Comparison of ENCODE assay signal across 15 cellular contexts in the genomic region with DNA sequence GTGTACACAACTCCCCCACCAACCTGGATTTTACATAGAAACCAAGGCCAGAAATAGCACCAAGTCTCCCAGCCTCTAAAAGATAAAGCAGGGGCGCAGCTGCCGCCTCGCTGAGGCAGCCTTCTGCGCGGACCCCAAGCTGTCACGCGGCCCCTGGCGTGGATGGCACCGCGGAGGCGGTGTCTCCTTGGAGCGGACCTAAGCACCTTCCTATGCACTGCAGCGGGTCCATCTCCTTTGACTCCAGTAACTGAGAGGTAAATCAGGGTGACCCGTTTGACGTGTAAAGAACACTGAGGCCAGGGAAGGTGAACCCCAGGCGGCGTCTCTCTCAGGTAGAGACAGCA. TPM values are rescaled to one million over a fixed set of nuclear protein-coding genes. Genes with fewer than 3 reads are reported as not detected.
DNase-seq lines count a peak whose midpoint lies in the region; ATAC-seq, FAIRE-seq and TF ChIP-seq lines count a peak whose summit lies in the region.
"Had no signal": no experiment of that assay in that cellular context is flagged by ENCODE, and none has a peak within 500 bp of the region (broad histone marks: within the 10 kb centered on the region; RNA-seq: fewer than 3 reads in every experiment).

No MANE protein-coding gene starts in this region.

- peaks cover 14% of the 10 kb centered on the region for H3K4me1 Mint-ChIP-seq in CD14-positive monocyte

- H3K27ac ChIP-seq in mammary epithelial cell (ENCODE audit: insufficient read depth, low read depth, low read length), result no peak overlapping the region
- no peak overlapping the region for H3K27ac ChIP-seq in keratinocyte (ENCODE audit: control insufficient read depth, insufficient read depth, low read length)
- peak overlapping the region; percentile 65 to 74 (median 70) for H3K27ac ChIP-seq in sigmoid colon
- H3K27ac ChIP-seq: cardiac muscle cell had no signal

- H4K20me1 ChIP-seq in mammary epithelial cell (ENCODE audit: insufficient read depth, low read length) (no peaks in the 10 kb centered on the region), keratinocyte (ENCODE audit: control insufficient read depth, extremely low read depth, insufficient read depth, low read length) (peaks cover 11% of the 10 kb centered on the region)

- H3K27ac Mint-ChIP-seq in CD14-positive monocyte, result no peak overlapping the region
- H3K27ac Mint-ChIP-seq: type B pancreatic cell had no signal

- TF ChIP-seq POLR2A in sigmoid colon (IDR thresholded peaks at IDR 0.05), result no peak

- TF ChIP-seq CTCF in CD14-positive monocyte (IDR thresholded peaks at IDR 0.05), result no peak
- TF ChIP-seq CTCF in mammary epithelial cell (conservative IDR thresholded peaks at IDR 0.05 in 1 of 2, IDR thresholded peaks at IDR 0.05 in 1 of 2; ENCODE audit: extremely low read depth in 1 of 2, insufficient read depth in 1 of 2, low read depth in 1 of 2, low read length in 2 of 2), result no peak
- no peak for TF ChIP-seq CTCF in keratinocyte (optimal IDR thresholded peaks at IDR 0.05 in 1 of 3, IDR thresholded peaks at IDR 0.05 in 1 of 3, conservative IDR thresholded peaks at IDR 0.05 in 1 of 3; ENCODE audit: extremely low read depth in 1 of 3, insufficient read depth in 2 of 3, low read length in 3 of 3)
- TF ChIP-seq CTCF in sigmoid colon (IDR thresholded peaks at IDR 0.05), result no peak

- peaks cover 14% of the 10 kb centered on the region for H3K4me1 ChIP-seq in mammary epithelial cell (ENCODE audit: insufficient read depth, low read length)
- peaks cover 15% of the 10 kb centered on the region for H3K4me1 ChIP-seq in keratinocyte (ENCODE audit: control insufficient read depth, extremely low read depth, insufficient read depth, low read length)
- H3K4me1 ChIP-seq in sigmoid colon, result peaks cover 0 to 48% (median 44%) of the 10 kb centered on the region in 4 donors

- WGBS in mammary epithelial cell (ENCODE audit: low coverage, missing lambda C conversion rate), result 61% methylated on average over 7 of the region's 17 CpGs
- WGBS in sigmoid colon, 2 donors, result 62 to 69% methylated on average over 17 of the region's 17 CpGs

- ATAC-seq in GM19351 (IDR thresholded peaks at IDR 0.05; ENCODE audit: unreplicated experiment) (no peak), HG03378 (IDR thresholded peaks at IDR 0.05; ENCODE audit: unreplicated experiment) (no peak), GM21515 (IDR thresholded peaks at IDR 0.05; ENCODE audit: unreplicated experiment) (no peak)
- ATAC-seq: activated T-cell treated with anti-CD3 and anti-CD28 coated beads, Interleukin-2, amount 50 U/mL, for 4 hours had no signal

- in situ Hi-C loops in mammary epithelial cell (cut with MboI; ENCODE audit: low sequenced_read_pairs in 2 of 2), result no loop called here

- peak overlapping the region; percentile 78 for H3K4me2 ChIP-seq in mammary epithelial cell (ENCODE audit: insufficient read depth, low read depth, low read length)
- peak overlapping the region; percentile 34 for H3K4me2 ChIP-seq in keratinocyte (ENCODE audit: control insufficient read depth, extremely low read depth, insufficient read depth, low read depth, low read length)

- dilution Hi-C loops in mammary epithelial cell (cut with HindIII; ENCODE audit: low sequenced_read_pairs), result no loop called here
- dilution Hi-C loops in keratinocyte (cut with MboI; ENCODE audit: extremely low pct_ligation_motif_present, low sequenced_read_pairs), result no loop called here

- H3K27me3 Mint-ChIP-seq in CD14-positive monocyte (ENCODE audit: low read depth in 3 of 3), result peaks cover 25 to 34% (median 30%) of the 10 kb centered on the region in 3 donors
- H3K27me3 Mint-ChIP-seq: type B pancreatic cell had no signal

- H3K4me3 ChIP-seq in mammary epithelial cell (replicated peaks in 1 of 3; ENCODE audit: insufficient read depth in 1 of 3, low read depth in 2 of 3, low read length in 3 of 3), result peak overlapping the region in 1 of 3 experiments; percentile 31
- H3K4me3 ChIP-seq in keratinocyte (ENCODE audit: control insufficient read depth in 2 of 3, extremely low read depth in 1 of 3, insufficient read depth in 2 of 3, low read depth in 1 of 3, low read length in 3 of 3), result no peak overlapping the region
- H3K4me3 ChIP-seq in sigmoid colon, result peak overlapping the region; percentile 25 to 43 (median 39)
- H3K4me3 ChIP-seq: cardiac muscle cell had no signal

- H3K9me1 ChIP-seq in keratinocyte (ENCODE audit: control insufficient read depth, extremely low read depth, insufficient read depth, low read length), result peaks cover 4% of the 10 kb centered on the region

- intact Hi-C loops in CD14-positive monocyte (cut with micrococcal nuclease) (no loop called here), mammary epithelial cell (cut with micrococcal nuclease) (no loop called here), sigmoid colon (cut with DNase I) (no loop called here)

- H3K4me3 Mint-ChIP-seq in CD14-positive monocyte, result peak overlapping the region; percentile 27 to 83
- H3K4me3 Mint-ChIP-seq: activated T-cell treated with anti-CD3 and anti-CD28 coated beads, Interleukin-2, amount 50 U/mL, for 4 hours; type B pancreatic cell had no signal

- H3K9me3 Mint-ChIP-seq in CD14-positive monocyte, result peaks cover 0 to 3% (median 0%) of the 10 kb centered on the region in 7 donors
- H3K9me3 Mint-ChIP-seq: activated T-cell treated with anti-CD3 and anti-CD28 coated beads, Interleukin-2, amount 50 U/mL, for 4 hours; type B pancreatic cell had no signal

- H3K36me3 ChIP-seq in mammary epithelial cell (ENCODE audit: insufficient read depth, low read length) (peaks cover 3% of the 10 kb centered on the region), keratinocyte (ENCODE audit: control insufficient read depth in 2 of 2, extremely low read depth in 1 of 2, insufficient read depth in 2 of 2, low read length in 2 of 2) (peaks cover 2% of the 10 kb centered on the region in 2 experiments), sigmoid colon (no peaks in the 10 kb centered on the region)
- H3K36me3 ChIP-seq: cardiac muscle cell had no signal

- CTCF ChIA-PET in mammary epithelial cell (lab: Charles Lee; ENCODE audit: low non-redundant PET), result no interaction called here

- H3K9ac ChIP-seq in mammary epithelial cell (ENCODE audit: insufficient read depth, low read length) (no peak overlapping the region), keratinocyte (ENCODE audit: control insufficient read depth, extremely low read depth, insufficient read depth, low read length) (no peak overlapping the region)

- H3K9me3 ChIP-seq in mammary epithelial cell (replicated peaks; ENCODE audit: insufficient read depth, low read length), result no peaks in the 10 kb centered on the region
- no peaks in the 10 kb centered on the region for H3K9me3 ChIP-seq in keratinocyte (ENCODE audit: control insufficient read depth, low read depth, low read length)
- no peaks in the 10 kb centered on the region for H3K9me3 ChIP-seq in sigmoid colon

- peaks cover 41 to 45% of the 10 kb centered on the region in 2 donors for H3K36me3 Mint-ChIP-seq in CD14-positive monocyte

- peaks cover 70% of the 10 kb centered on the region for H3K79me2 ChIP-seq in mammary epithelial cell (ENCODE audit: insufficient read depth, low read length)
- peaks cover 11% of the 10 kb centered on the region for H3K79me2 ChIP-seq in keratinocyte (ENCODE audit: control insufficient read depth, insufficient read depth, low read length)

- DNase-seq in CD14-positive monocyte (ENCODE audit: low spot score), result no peak
- DNase-seq in mammary epithelial cell, result no peak
- no peak for DNase-seq in keratinocyte (ENCODE audit: low read depth, low spot score)
- DNase-seq in sigmoid colon, result no peak
- DNase-seq in nucleus accumbens (lab: John Stamatoyannopoulos, UW), result no peak
- DNase-seq: activated T-cell treated with anti-CD3 and anti-CD28 coated beads, Interleukin-2, amount 50 U/mL, for 4 hours; NCI-H1436 treated with DMSO at 0.1 percent for 48 hours; stimulated activated CD4-positive, alpha-beta T cell treated with anti-CD3 and anti-CD28 coated beads, Interleukin-4, amount 100 ng/mL, for 4 hours had no signal

- H3K27me3 ChIP-seq in mammary epithelial cell (ENCODE audit: insufficient read depth, low read length) (no peaks in the 10 kb centered on the region), keratinocyte (ENCODE audit: control insufficient read depth, extremely low read depth, insufficient read depth, low read length) (no peaks in the 10 kb centered on the region), sigmoid colon (no peaks in the 10 kb centered on the region)
- H3K27me3 ChIP-seq: cardiac muscle cell had no signal

- TF ChIP-seq EP300 in sigmoid colon (IDR thresholded peaks at IDR 0.05), result no peak

- H2AFZ ChIP-seq in mammary epithelial cell (ENCODE audit: low read depth, low read length) (peak overlapping the region; percentile 58), keratinocyte (ENCODE audit: control insufficient read depth, low read length) (no peak overlapping the region)

- no TSS peak for BruUV-seq in mammary epithelial cell (replicated peaks; lab: Mats Ljungman, UMichigan)

- FAIRE-seq in keratinocyte (lab: Jason Lieb, UNC), result no peak
- FAIRE-seq: HTR-8/SVneo, TTC549 had no signal

RNA-seq across cellular contexts. Expression of a gene that starts 17.0 kb away (rescaled TPM):
- under 1 TPM; 0.37 to 0.49 TPM for polyA plus RNA-seq in CD14-positive monocyte
- 1 to 10 TPM; 7.3 to 9.4 TPM for total RNA-seq in mammary epithelial cell
- polyA plus RNA-seq in mammary epithelial cell, result 1.8 TPM
- polyA minus RNA-seq in mammary epithelial cell, result 5.2 TPM
- 3.3 to 4.7 TPM (median 4.0 TPM) in 3 replicates for polyA plus RNA-seq in keratinocyte
- 0.92 TPM for polyA plus RNA-seq in keratinocyte (2011; ENCODE audit: low read depth)
- 2.4 and 3.8 TPM in 2 replicates for polyA plus RNA-seq in keratinocyte (2011; cell fraction: cytosol; rRNA removed)
- polyA plus RNA-seq in keratinocyte (2011; cell fraction: nucleus; rRNA removed), result 7.7 and 10.0 TPM in 2 replicates
- polyA plus RNA-seq in keratinocyte (2012; ENCODE audit: low replicate concordance), result 2.2 and 4.6 TPM in 2 replicates
- 2.0 to 6.8 TPM (median 4.9 TPM) in 3 replicates for polyA minus RNA-seq in keratinocyte
- polyA minus RNA-seq in keratinocyte (2011; cell fraction: cytosol; rRNA and poly(A)+ RNA removed), result 6.9 TPM
- 10.4 and 13.7 TPM in 2 replicates for polyA minus RNA-seq in keratinocyte (2011; cell fraction: nucleus; rRNA and poly(A)+ RNA removed)
- total RNA-seq in sigmoid colon, result 1 to 10 TPM; 2.4 to 6.6 (median 4.4) TPM
- 1 to 10 TPM in 1 of 3 donors, under 1 TPM in 2; 0.60 to 1.2 (median 0.69) TPM for polyA plus RNA-seq in sigmoid colon

Comparison
In these comparisons a context has a peak if more than half of its experiments do, and no peak if none do; other contexts are left out.
1. H3K27ac ChIP-seq: peak in sigmoid colon (4 of 4); none in mammary epithelial cell (single experiment) and keratinocyte (single experiment).
2. H3K4me3 ChIP-seq: peak in sigmoid colon (4 of 4); none in keratinocyte (0 of 3).